Comparison of ENCODE assay signal across 27 cellular contexts in the genomic region with DNA sequence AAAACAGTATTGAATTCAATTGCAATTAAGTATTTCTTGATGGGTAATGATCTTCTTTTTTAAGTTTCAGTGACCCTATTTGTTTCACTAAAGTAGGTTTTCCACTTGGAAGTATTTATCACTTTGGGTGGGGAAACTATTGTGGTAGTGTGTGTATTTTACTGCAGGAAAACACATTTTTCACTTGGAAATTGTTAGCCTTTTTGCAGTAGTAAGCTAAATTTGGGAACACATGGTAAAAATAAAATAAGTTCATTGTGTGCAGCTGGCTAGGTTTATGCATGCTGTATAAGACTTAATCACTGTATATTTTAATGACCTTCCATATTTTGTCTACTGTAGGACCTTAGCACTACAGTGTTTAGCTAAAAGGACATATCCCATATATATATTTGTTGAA.
"Had no signal": no experiment of that assay in that cellular context is flagged by ENCODE, and none has a peak within 500 bp of the region (broad histone marks: within the 10 kb centered on the region; RNA-seq: fewer than 3 reads in every experiment).

No MANE protein-coding gene starts in this region.

- H3K27me3 ChIP-seq: pancreas, sigmoid colon, suprapubic skin, transverse colon, upper lobe of right lung had no signal

- H3K4me1 Mint-ChIP-seq: immature natural killer cell; memory B cell; nephron; neural crest cell; stimulated activated effector memory CD8-positive, alpha-beta T cell treated with anti-CD3 and anti-CD28 coated beads, Interleukin-12 subunit alpha, Interleukin-12 subunit beta, amount 100 ng/mL, for 72 hours had no signal

- ATAC-seq: left colon; naive thymus-derived CD8-positive, alpha-beta T cell; stimulated activated effector memory CD8-positive, alpha-beta T cell treated with anti-CD3 and anti-CD28 coated beads, Interleukin-12 subunit alpha, Interleukin-12 subunit beta, amount 100 ng/mL, for 72 hours had no signal

- H3K36me3 ChIP-seq: left lung, pancreas, prostate gland, sigmoid colon, spleen, suprapubic skin, thoracic aorta, transverse colon, upper lobe of right lung had no signal

- H3K9me3 Mint-ChIP-seq: memory B cell; neural crest cell; stimulated activated effector memory CD8-positive, alpha-beta T cell treated with anti-CD3 and anti-CD28 coated beads, Interleukin-12 subunit alpha, Interleukin-12 subunit beta, amount 100 ng/mL, for 72 hours; stimulated activated naive CD8-positive, alpha-beta T cell treated with anti-CD3 and anti-CD28 coated beads, Interleukin-15, Interleukin-2, amounts not matched to agents 100 ng/mL and 50 ng/mL, for 24 hours had no signal

- H3K27ac Mint-ChIP-seq: immature natural killer cell; memory B cell; naive thymus-derived CD8-positive, alpha-beta T cell; nephron; stimulated activated effector memory CD8-positive, alpha-beta T cell treated with anti-CD3 and anti-CD28 coated beads, Interleukin-12 subunit alpha, Interleukin-12 subunit beta, amount 100 ng/mL, for 72 hours; stimulated activated naive CD8-positive, alpha-beta T cell treated with anti-CD3 and anti-CD28 coated beads, Interleukin-15, Interleukin-2, amounts not matched to agents 100 ng/mL and 50 ng/mL, for 24 hours had no signal

- FAIRE-seq: islet of Langerhans, kidney, pancreas, small intestine, urothelium cell line had no signal

- H3K4me3 Mint-ChIP-seq: immature natural killer cell; memory B cell; naive thymus-derived CD8-positive, alpha-beta T cell; nephron; neural crest cell; stimulated activated effector memory CD8-positive, alpha-beta T cell treated with anti-CD3 and anti-CD28 coated beads, Interleukin-12 subunit alpha, Interleukin-12 subunit beta, amount 100 ng/mL, for 72 hours; stimulated activated naive CD8-positive, alpha-beta T cell treated with anti-CD3 and anti-CD28 coated beads, Interleukin-15, Interleukin-2, amounts not matched to agents 100 ng/mL and 50 ng/mL, for 24 hours had no signal

- DNase-seq: hypothalamus; immature natural killer cell; kidney; left colon; left lung; naive thymus-derived CD8-positive, alpha-beta T cell; nucleus accumbens; pancreas; posterior cingulate gyrus; sigmoid colon; small intestine; spleen; stimulated activated CD4-positive, alpha-beta T cell treated with anti-CD3 and anti-CD28 coated beads, Interleukin-4, amount 100 ng/mL, for 24 hours; stimulated activated naive CD4-positive, alpha-beta T cell; transverse colon; upper lobe of right lung had no signal

- H3K4me3 ChIP-seq: left lung, lung, pancreas, prostate gland, sigmoid colon, spleen, suprapubic skin, thoracic aorta, transverse colon, upper lobe of right lung had no signal

- H3K9me3 ChIP-seq: pancreas, prostate gland, sigmoid colon, suprapubic skin, thoracic aorta, transverse colon, upper lobe of right lung had no signal

- H3K36me3 Mint-ChIP-seq: immature natural killer cell; memory B cell; stimulated activated effector memory CD8-positive, alpha-beta T cell treated with anti-CD3 and anti-CD28 coated beads, Interleukin-12 subunit alpha, Interleukin-12 subunit beta, amount 100 ng/mL, for 72 hours had no signal

- H3K4me1 ChIP-seq: left lung, pancreas, prostate gland, spleen, transverse colon, upper lobe of right lung had no signal

- H3K27ac ChIP-seq: left lung, pancreas, prostate gland, spleen, thoracic aorta, transverse colon, upper lobe of right lung had no signal
